22 cellular contexts compared by ENCODE assay signal in genomic region chr22:19067696-19068348, GRCh38.
"Had no signal": no experiment of that assay in that cellular context is flagged by ENCODE, and none has a peak within 500 bp of the region (broad histone marks: within the 10 kb centered on the region; RNA-seq: fewer than 3 reads in every experiment).

No MANE protein-coding gene starts in this region.

- H3K4me1 ChIP-seq: neural progenitor cell, prostate gland, thyroid gland, upper lobe of right lung had no signal

- H3K4me3 ChIP-seq: dorsolateral prefrontal cortex, gastroesophageal sphincter, lung, neural progenitor cell, ovary, prostate gland, thyroid gland, upper lobe of right lung had no signal

- H3K4me2 ChIP-seq: neural progenitor cell had no signal

- H3K27me3 ChIP-seq: dorsolateral prefrontal cortex, gastroesophageal sphincter, neural progenitor cell, ovary, thyroid gland, upper lobe of right lung had no signal

- H3K27ac Mint-ChIP-seq: activated naive CD4-positive, alpha-beta T cell treated with anti-CD3 and anti-CD28 coated beads, Interleukin-2, amount 50 U/mL, for 24 hours; effector memory CD8-positive, alpha-beta T cell; mesothelial cell of epicardium; neural progenitor cell; stimulated activated naive CD8-positive, alpha-beta T cell treated with anti-CD3 and anti-CD28 coated beads, Interleukin-15, Interleukin-2, amounts not matched to agents 100 ng/mL and 50 ng/mL, for 24 hours had no signal

- H3K9me3 ChIP-seq: gastroesophageal sphincter, ovary, prostate gland, thyroid gland, upper lobe of right lung had no signal

- DNase-seq: activated CD4-positive, alpha-beta T cell treated with anti-CD3 and anti-CD28 coated beads, Interleukin-2, amount 50 U/mL, for 4 hours; activated gamma-delta T cell treated with Interleukin-2 at 50 U/mL for 16 hours; activated T-cell treated with anti-CD3 and anti-CD28 coated beads, Interleukin-2, amount 50 U/mL, for 1 hour; anterior cingulate cortex; dorsolateral prefrontal cortex; effector memory CD8-positive, alpha-beta T cell; naive thymus-derived CD8-positive, alpha-beta T cell; ovary; stimulated activated CD4-positive, alpha-beta T cell treated with anti-CD3 and anti-CD28 coated beads, Interleukin-4, amount 100 ng/mL, for 4 hours; substantia nigra; T-helper 9 cell; thyroid gland; upper lobe of right lung had no signal

- H3K9ac ChIP-seq: neural progenitor cell had no signal

- ATAC-seq: effector memory CD8-positive, alpha-beta T cell; gastroesophageal sphincter; naive thymus-derived CD8-positive, alpha-beta T cell; WTC11 had no signal

- H3K9me3 Mint-ChIP-seq: activated naive CD4-positive, alpha-beta T cell treated with anti-CD3 and anti-CD28 coated beads, Interleukin-2, amount 50 U/mL, for 24 hours; brain; effector memory CD8-positive, alpha-beta T cell; mesothelial cell of epicardium; naive thymus-derived CD8-positive, alpha-beta T cell; neural progenitor cell; stimulated activated naive CD8-positive, alpha-beta T cell treated with anti-CD3 and anti-CD28 coated beads, Interleukin-15, Interleukin-2, amounts not matched to agents 100 ng/mL and 50 ng/mL, for 24 hours; WTC11 had no signal

- H3K4me1 Mint-ChIP-seq: mesothelial cell of epicardium, neural progenitor cell, WTC11 had no signal

- H3K36me3 ChIP-seq: neural progenitor cell, ovary had no signal

- H3K4me3 Mint-ChIP-seq: activated naive CD4-positive, alpha-beta T cell treated with anti-CD3 and anti-CD28 coated beads, Interleukin-2, amount 50 U/mL, for 24 hours; brain; effector memory CD8-positive, alpha-beta T cell; mesothelial cell of epicardium; naive thymus-derived CD8-positive, alpha-beta T cell; neural progenitor cell; stimulated activated naive CD8-positive, alpha-beta T cell treated with anti-CD3 and anti-CD28 coated beads, Interleukin-15, Interleukin-2, amounts not matched to agents 100 ng/mL and 50 ng/mL, for 24 hours; WTC11 had no signal

- H2AFZ ChIP-seq: neural progenitor cell had no signal

- H3K27ac ChIP-seq: dorsolateral prefrontal cortex, gastroesophageal sphincter, neural progenitor cell, ovary, prostate gland, thyroid gland, upper lobe of right lung had no signal

- H3K27me3 Mint-ChIP-seq: activated naive CD4-positive, alpha-beta T cell treated with anti-CD3 and anti-CD28 coated beads, Interleukin-2, amount 50 U/mL, for 24 hours; brain; effector memory CD8-positive, alpha-beta T cell; naive thymus-derived CD8-positive, alpha-beta T cell; stimulated activated naive CD8-positive, alpha-beta T cell treated with anti-CD3 and anti-CD28 coated beads, Interleukin-15, Interleukin-2, amounts not matched to agents 100 ng/mL and 50 ng/mL, for 24 hours had no signal
